Comparison of ENCODE assay signal across 8 cellular contexts in genomic region chr20:41029150-41029872, GRCh38. TPM values are rescaled to one million over a fixed set of nuclear protein-coding genes. Genes with fewer than 3 reads are reported as not detected.
DNase-seq lines count a peak whose midpoint lies in the region; ATAC-seq and TF ChIP-seq lines count a peak whose summit lies in the region.

No MANE protein-coding gene starts in this region.

- peak overlapping the region; percentile 67 to 75 for H3K4me3 ChIP-seq in cardiac fibroblast (replicated peaks in 1 of 2; ENCODE audit: low read depth in 2 of 2, low read length in 2 of 2)

- ATAC-seq in GM19452 (IDR thresholded peaks at IDR 0.05; ENCODE audit: unreplicated experiment) (peak; percentile 33), T-helper 17 cell (no peak)
- peak; percentile 23 to 24 for ATAC-seq in stimulated activated naive B cell treated with anti-CD40 and anti-IgM and Interleukin-4, amounts not matched to agents 10 μg/mL and 1 μg/mL and 100 μg/mL, for 72 hours (replicated peaks)

- peaks cover 0 to 2% (median 0%) of the 10 kb centered on the region in 7 donors for H3K9me3 Mint-ChIP-seq in CD14-positive monocyte
- H3K9me3 Mint-ChIP-seq in stimulated activated naive B cell treated with anti-CD40 and anti-IgM and Interleukin-4, amounts not matched to agents 10 μg/mL and 1 μg/mL and 100 μg/mL, for 72 hours: no peaks in the 10 kb centered on the region

- TF ChIP-seq CTCF in CD14-positive monocyte (IDR thresholded peaks at IDR 0.05): no peak
- no peak for TF ChIP-seq CTCF in cardiac fibroblast (IDR thresholded peaks at IDR 0.05; ENCODE audit: low read depth, low read length)

- H3K4me1 Mint-ChIP-seq in CD14-positive monocyte (peaks cover 50% of the 10 kb centered on the region), T-helper 17 cell (peaks cover 50% of the 10 kb centered on the region)
- peaks cover 38 to 54% of the 10 kb centered on the region in 2 donors for H3K4me1 Mint-ChIP-seq in stimulated activated naive B cell treated with anti-CD40 and anti-IgM and Interleukin-4, amounts not matched to agents 10 μg/mL and 1 μg/mL and 100 μg/mL, for 72 hours

- H3K4me3 Mint-ChIP-seq in CD14-positive monocyte (peak overlapping the region; percentile 88 to 89), T-helper 17 cell (peak overlapping the region; percentile 95)
- H3K4me3 Mint-ChIP-seq in stimulated activated naive B cell treated with anti-CD40 and anti-IgM and Interleukin-4, amounts not matched to agents 10 μg/mL and 1 μg/mL and 100 μg/mL, for 72 hours: peak overlapping the region; percentile 89 to 99

- peak overlapping the region; percentile 91 to 97 (median 96) for H3K27ac Mint-ChIP-seq in CD14-positive monocyte
- H3K27ac Mint-ChIP-seq in T-helper 17 cell: peak overlapping the region; percentile 96
- peak overlapping the region; percentile 98 for H3K27ac Mint-ChIP-seq in stimulated activated naive B cell treated with anti-CD40 and anti-IgM and Interleukin-4, amounts not matched to agents 10 μg/mL and 1 μg/mL and 100 μg/mL, for 72 hours

- no peak for DNase-seq in CD14-positive monocyte (ENCODE audit: low spot score)
- DNase-seq in HT1080 (ENCODE audit: low read depth): peak; percentile 28
- peak; percentile 11 to 22 (median 22) for DNase-seq in T-helper 17 cell
- DNase-seq in cardiac fibroblast (ENCODE audit: low read depth in 2 of 2): peak; percentile 20 to 33
- DNase-seq in kidney tubule cell (ENCODE audit: low spot score): peak; percentile 27
- DNase-seq in stimulated activated naive B cell treated with anti-CD40 and anti-IgM and Interleukin-4, amounts not matched to agents 10 μg/mL and 1 μg/mL and 100 μg/mL, for 72 hours: peak; percentile 24
- no peak for DNase-seq in SKM-1 treated with dmso at 0.1 percent for 144 hours (lab: John Stamatoyannopoulos, UW; ENCODE audit: unreplicated experiment)

- peaks cover 33% of the 10 kb centered on the region in 2 donors for H3K36me3 Mint-ChIP-seq in CD14-positive monocyte
- peaks cover 6% of the 10 kb centered on the region for H3K36me3 Mint-ChIP-seq in T-helper 17 cell (ENCODE audit: low read depth)
- peaks cover 15 to 30% of the 10 kb centered on the region in 2 donors for H3K36me3 Mint-ChIP-seq in stimulated activated naive B cell treated with anti-CD40 and anti-IgM and Interleukin-4, amounts not matched to agents 10 μg/mL and 1 μg/mL and 100 μg/mL, for 72 hours

- H3K9me3 ChIP-seq in T-helper 17 cell (ENCODE audit: control insufficient read depth, low read length, poor library complexity, severe bottlenecking): no peaks in the 10 kb centered on the region

- intact Hi-C loops in CD14-positive monocyte (cut with micrococcal nuclease): loop anchor here (5.0 kb wide), 2 partner anchors 33 to 37 kb away; no protein-coding TSS in a partner anchor

- H3K27me3 Mint-ChIP-seq in CD14-positive monocyte (ENCODE audit: low read depth in 3 of 3) (peaks cover 0 to 2% (median 0%) of the 10 kb centered on the region in 3 donors), T-helper 17 cell (no peaks in the 10 kb centered on the region)
- H3K27me3 Mint-ChIP-seq in stimulated activated naive B cell treated with anti-CD40 and anti-IgM and Interleukin-4, amounts not matched to agents 10 μg/mL and 1 μg/mL and 100 μg/mL, for 72 hours: no peaks in the 10 kb centered on the region

RNA-seq across cellular contexts. Expression of gene TOP1, which starts 0.7 kb away (rescaled TPM):
- 10 to 100 TPM in 1 of 2 donors, 1 to 10 TPM in 1; 6.9 to 11.5 TPM for polyA plus RNA-seq in CD14-positive monocyte
- total RNA-seq in HT1080 (2014; rRNA removed; shearing (Covaris generic)): 20.8 and 26.7 TPM in 2 replicates
- 64.5 and 79.5 TPM in 2 replicates for polyA plus RNA-seq in HT1080 (2015; cell fraction: cytosol; rRNA removed)
- polyA plus RNA-seq in HT1080 (2015; cell fraction: nucleus; rRNA removed): 119 and 120 TPM in 2 replicates
- 10 to 100 TPM; 37.4 to 44.4 TPM for total RNA-seq in T-helper 17 cell

Comparison
In these comparisons a context has a peak if more than half of its experiments do, and no peak if none do; other contexts are left out.
1. DNase-seq: peak in HT1080 (single experiment), T-helper 17 cell (3 of 3), cardiac fibroblast (2 of 2), kidney tubule cell (single experiment) and stimulated activated naive B cell treated with anti-CD40 and anti-IgM and Interleukin-4, amounts not matched to agents 10 μg/mL and 1 μg/mL and 100 μg/mL, for 72 hours (single experiment); none in CD14-positive monocyte (single experiment) and SKM-1 treated with dmso at 0.1 percent for 144 hours (single experiment).
2. Peak in every context shown above with its lines, with median percentiles within 50 percentile points of each other: H3K27ac Mint-ChIP-seq and H3K4me3 Mint-ChIP-seq.